In the genomic region with DNA sequence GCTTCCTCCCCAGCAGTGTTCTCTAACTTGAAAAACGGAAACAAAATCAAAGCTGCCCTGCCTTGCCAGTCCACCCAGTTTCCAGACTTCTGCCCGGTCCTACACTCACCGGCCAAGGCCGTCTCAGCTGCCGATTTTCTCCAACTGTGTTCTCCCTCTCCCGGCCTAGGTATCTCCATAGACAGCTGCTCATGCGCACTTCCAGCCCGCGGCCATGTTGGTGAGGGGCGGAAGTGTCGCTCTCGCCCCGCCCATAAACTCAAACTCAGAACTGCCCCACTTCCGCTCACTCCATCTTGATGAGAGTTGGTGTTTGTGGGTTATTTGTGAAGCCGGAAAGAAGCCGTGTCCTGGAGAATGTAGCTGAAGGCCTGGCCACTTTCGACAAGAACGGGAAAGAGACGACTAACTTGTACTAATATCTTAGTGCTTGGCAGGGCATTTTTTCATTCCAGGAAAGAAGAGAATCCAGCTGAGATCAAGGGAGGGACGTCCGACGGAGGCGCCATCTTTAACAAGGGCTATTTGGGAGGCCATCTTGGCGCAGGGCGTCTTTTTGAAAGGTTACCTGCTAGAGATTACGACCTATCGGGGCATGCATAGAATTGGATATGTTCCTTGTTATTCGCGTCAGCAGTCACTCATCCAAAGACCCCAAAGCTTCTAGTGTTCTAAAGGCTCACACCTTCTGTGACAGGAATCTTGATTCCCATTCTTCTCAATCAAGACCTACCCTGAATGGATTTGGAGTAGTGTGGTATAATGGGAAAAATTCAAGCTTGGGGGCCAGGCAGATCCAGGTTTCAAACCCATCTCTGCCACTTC, we compare ENCODE assay signal across 1 cellular context.
TF ChIP-seq lines count a peak whose summit lies in the region.

TSS of gene USF1 (minus strand) at position 229 of the 825 bp plus-strand sequence. CDS start 2,702 bp downstream, outside the sequence.

TF ChIP-seq in HEK293, 187 proteins besides CTCF, POLR2A, EP300 and RAD21 (continued from another document):
- TF ChIP-seq, protein P1, sequence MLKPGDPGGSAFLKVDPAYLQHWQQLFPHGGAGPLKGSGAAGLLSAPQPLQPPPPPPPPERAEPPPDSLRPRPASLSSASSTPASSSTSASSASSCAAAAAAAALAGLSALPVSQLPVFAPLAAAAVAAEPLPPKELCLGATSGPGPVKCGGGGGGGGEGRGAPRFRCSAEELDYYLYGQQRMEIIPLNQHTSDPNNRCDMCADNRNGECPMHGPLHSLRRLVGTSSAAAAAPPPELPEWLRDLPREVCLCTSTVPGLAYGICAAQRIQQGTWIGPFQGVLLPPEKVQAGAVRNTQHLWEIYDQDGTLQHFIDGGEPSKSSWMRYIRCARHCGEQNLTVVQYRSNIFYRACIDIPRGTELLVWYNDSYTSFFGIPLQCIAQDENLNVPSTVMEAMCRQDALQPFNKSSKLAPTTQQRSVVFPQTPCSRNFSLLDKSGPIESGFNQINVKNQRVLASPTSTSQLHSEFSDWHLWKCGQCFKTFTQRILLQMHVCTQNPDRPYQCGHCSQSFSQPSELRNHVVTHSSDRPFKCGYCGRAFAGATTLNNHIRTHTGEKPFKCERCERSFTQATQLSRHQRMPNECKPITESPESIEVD (tag by site-specific recombination; IDR thresholded peaks at IDR 0.05), result no peak
- TF ChIP-seq ZNF133 (tag by site-specific recombination; IDR thresholded peaks at IDR 0.05) (no peak), ZNF488 (tag by site-specific recombination; IDR thresholded peaks at IDR 0.05) (no peak), ZNF777 (tag by site-specific recombination; IDR thresholded peaks at IDR 0.05; ENCODE audit: borderline replicate concordance) (peak; percentile 91; the same call in 1 of the 2 replicates), ZBTB48 (tag by site-specific recombination; IDR thresholded peaks at IDR 0.05) (no peak), ZNF76 (tag by site-specific recombination; IDR thresholded peaks at IDR 0.05; ENCODE audit: borderline replicate concordance, low read depth) (peak; percentile 89), ZNF211 (tag by site-specific recombination; IDR thresholded peaks at IDR 0.05; ENCODE audit: low read depth) (no peak), FEZF1 (tag by site-specific recombination; IDR thresholded peaks at IDR 0.05) (peak; percentile 64), ZNF350 (tag by site-specific recombination; IDR thresholded peaks at IDR 0.05) (no peak), ZXDB (tag by site-specific recombination; IDR thresholded peaks at IDR 0.05) (peak; percentile 92), ZBTB44 (tag by site-specific recombination; IDR thresholded peaks at IDR 0.05) (no peak), ZNF391 (tag by site-specific recombination; IDR thresholded peaks at IDR 0.05; ENCODE audit: borderline replicate concordance, low read depth) (no peak), ZNF221 (tag by site-specific recombination; IDR thresholded peaks at IDR 0.05; ENCODE audit: borderline replicate concordance) (no peak), ZNF112 (tag by site-specific recombination; IDR thresholded peaks at IDR 0.05) (no peak), ZNF530 (tag by site-specific recombination; IDR thresholded peaks at IDR 0.05; ENCODE audit: low read depth) (no peak), YY1 (tag by site-specific recombination; IDR thresholded peaks at IDR 0.05) (peak; percentile 98), SP2 (tag by site-specific recombination; IDR thresholded peaks at IDR 0.05) (peak; percentile 84), TRIM28 (IDR thresholded peaks at IDR 0.05; ENCODE audit: borderline replicate concordance, low read length) (no peak), ZNF302 (tag by site-specific recombination; IDR thresholded peaks at IDR 0.05; ENCODE audit: low read depth) (no peak), ZNF140 (tag by site-specific recombination; IDR thresholded peaks at IDR 0.05) (no peak), ZNF184 (tag by site-specific recombination; IDR thresholded peaks at IDR 0.05) (no peak), ZFP69B (tag by site-specific recombination; IDR thresholded peaks at IDR 0.05) (0 out of 2 replicates have a peak, but pooled peaks have one; percentile 12), PRDM1 (tag by site-specific recombination; IDR thresholded peaks at IDR 0.05) (no peak), HOXC10 (CRISPR knock-in tag; IDR thresholded peaks at IDR 0.05) (no peak)
